Comparison of ENCODE assay signal across 25 cellular contexts in genomic region chr2:7193457-7193856, GRCh38.
"Had no signal": no experiment of that assay in that cellular context is flagged by ENCODE, and none has a peak within 500 bp of the region (broad histone marks: within the 10 kb centered on the region; RNA-seq: fewer than 3 reads in every experiment).

No MANE protein-coding gene starts in this region.

- H3K9me3 ChIP-seq: colonic mucosa, esophagus muscularis mucosa, gastroesophageal sphincter, heart right ventricle, left lung, lower lobe of right lung had no signal

- H3K27ac Mint-ChIP-seq: dendritic cell treated with granulocyte-macrophage colony-stimulating factor and Interleukin-4, amounts not matched to agents 40 ng/mL and 50 ng/mL, for 4 days; effector memory CD8-positive, alpha-beta T cell; endodermal cell; naive thymus-derived CD4-positive, alpha-beta T cell had no signal

- ATAC-seq: effector memory CD8-positive, alpha-beta T cell; foreskin keratinocyte; gastroesophageal sphincter; heart right ventricle; left cardiac atrium; left lung; left ventricle myocardium superior; lower lobe of right lung; naive thymus-derived CD4-positive, alpha-beta T cell had no signal

- H3K4me1 Mint-ChIP-seq: naive thymus-derived CD4-positive, alpha-beta T cell had no signal

- H3K27ac ChIP-seq: colonic mucosa, epithelial cell of prostate, esophagus muscularis mucosa, foreskin keratinocyte, gastroesophageal sphincter, heart right ventricle, left lung, lower lobe of right lung had no signal

- H3K9me3 Mint-ChIP-seq: effector memory CD8-positive, alpha-beta T cell; endodermal cell had no signal

- DNase-seq: colonic mucosa; cortex of kidney; effector CD8-positive, alpha-beta T cell; effector memory CD8-positive, alpha-beta T cell; endodermal cell; foreskin keratinocyte; glutamatergic neuron; head of caudate nucleus; heart right ventricle; hippocampal formation; left cardiac atrium; left lung; left ventricle myocardium superior; lower lobe of right lung; mesenchymal stem cell; midbrain; naive thymus-derived CD4-positive, alpha-beta T cell had no signal

- FAIRE-seq: endometrium, frontal cortex, islet of Langerhans, keratinocyte had no signal

- H3K4me3 ChIP-seq: colonic mucosa, esophagus muscularis mucosa, gastroesophageal sphincter, heart right ventricle, left lung, lower lobe of right lung had no signal

- H3K4me1 ChIP-seq: colonic mucosa, gastroesophageal sphincter, heart right ventricle, left lung, lower lobe of right lung had no signal

- H3K27me3 ChIP-seq: colonic mucosa, esophagus muscularis mucosa, foreskin keratinocyte, gastroesophageal sphincter, left lung had no signal

- H3K4me3 Mint-ChIP-seq: dendritic cell treated with granulocyte-macrophage colony-stimulating factor and Interleukin-4, amounts not matched to agents 40 ng/mL and 50 ng/mL, for 4 days; effector memory CD8-positive, alpha-beta T cell; endodermal cell; naive thymus-derived CD4-positive, alpha-beta T cell had no signal

- H3K36me3 ChIP-seq: colonic mucosa, esophagus muscularis mucosa, gastroesophageal sphincter, heart right ventricle, left lung, lower lobe of right lung had no signal
